Comparison of ENCODE assay signal across 13 cellular contexts in the genomic region with DNA sequence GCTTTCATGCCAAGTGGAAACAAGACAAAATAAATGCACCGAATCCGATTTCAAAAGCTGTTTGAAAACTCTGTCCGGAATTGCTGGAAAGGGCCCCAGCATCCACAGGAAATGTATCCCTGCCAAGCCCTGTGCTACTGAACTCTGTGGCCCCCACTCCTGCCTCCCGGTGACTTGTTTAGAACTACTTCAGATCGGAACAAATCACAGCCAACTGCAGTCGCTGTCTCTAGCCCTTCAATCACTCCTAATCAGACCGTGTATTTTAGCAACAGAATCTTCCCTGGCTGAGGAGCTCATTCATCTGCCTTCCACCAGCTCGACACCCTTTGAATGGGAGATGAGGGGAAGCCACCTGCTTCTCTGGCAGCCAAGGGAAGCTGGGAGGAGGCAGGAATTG.
DNase-seq lines count a peak whose midpoint lies in the region; ATAC-seq and TF ChIP-seq lines count a peak whose summit lies in the region.
"Had no signal": no experiment of that assay in that cellular context is flagged by ENCODE, and none has a peak within 500 bp of the region (broad histone marks: within the 10 kb centered on the region; RNA-seq: fewer than 3 reads in every experiment).

No MANE protein-coding gene starts in this region.

- no peak for TF ChIP-seq CTCF in smooth muscle cell (IDR thresholded peaks at IDR 0.05; ENCODE audit: borderline replicate concordance, insufficient read depth, poor library complexity, severe bottlenecking)

- peaks cover 8% of the 10 kb centered on the region for H3K4me1 ChIP-seq in smooth muscle cell (ENCODE audit: low read depth)
- H3K4me1 ChIP-seq: body of pancreas had no signal

- no peaks in the 10 kb centered on the region for H3K36me3 ChIP-seq in smooth muscle cell (ENCODE audit: low read depth)
- H3K36me3 ChIP-seq: gastroesophageal sphincter had no signal

- peak overlapping the region; percentile 63 for H3K9ac ChIP-seq in smooth muscle cell (ENCODE audit: low read depth)

- 61% methylated on average over 8 of the region's 8 CpGs for WGBS in smooth muscle cell (ENCODE audit: low lambda C conversion rate)

- H3K4me3 ChIP-seq in smooth muscle cell, result no peak overlapping the region
- H3K4me3 ChIP-seq: body of pancreas, gastroesophageal sphincter had no signal

- no peak overlapping the region for H2AFZ ChIP-seq in smooth muscle cell (ENCODE audit: low read depth)

- H3K79me2 ChIP-seq in smooth muscle cell (ENCODE audit: low read depth), result no peaks in the 10 kb centered on the region

- peak overlapping the region; percentile 71 for H3K27ac ChIP-seq in smooth muscle cell (ENCODE audit: low read depth)
- H3K27ac ChIP-seq: 22Rv1, body of pancreas had no signal

- H3K4me2 ChIP-seq in smooth muscle cell, result peak overlapping the region; percentile 75

- peaks cover 16% of the 10 kb centered on the region for H3K27me3 ChIP-seq in smooth muscle cell (ENCODE audit: low read depth)
- H3K27me3 ChIP-seq: body of pancreas had no signal

- no peaks in the 10 kb centered on the region for H4K20me1 ChIP-seq in smooth muscle cell (ENCODE audit: low read depth)

- ATAC-seq in HG03354 (IDR thresholded peaks at IDR 0.05; ENCODE audit: poor library complexity, severe bottlenecking, unreplicated experiment), result no peak
- ATAC-seq: body of pancreas had no signal

- peaks cover 12% of the 10 kb centered on the region for H3F3A ChIP-seq in smooth muscle cell (ENCODE audit: low read depth)

- peak; percentile 37 for DNase-seq in DMS 273 (lab: John Stamatoyannopoulos, UW; ENCODE audit: unreplicated experiment)
- no peak for DNase-seq in DMS 273 treated with DMSO at 0.1 percent for 48 hours (lab: John Stamatoyannopoulos, UW)
- peak in 38 of 58 donors; percentile 12 to 75 (median 30) for DNase-seq in anterior cingulate cortex (lab: John Stamatoyannopoulos, UW)
- DNase-seq in hypothalamus (lab: John Stamatoyannopoulos, UW), result peak in 27 of 51 donors; percentile 17 to 67 (median 30)
- no peak for DNase-seq in smooth muscle cell (lab: John Stamatoyannopoulos, UW; ENCODE audit: unreplicated experiment)
- DNase-seq in NCI-H446 treated with DMSO at 0.1 percent for 48 hours (lab: John Stamatoyannopoulos, UW), result no peak
- no peak for DNase-seq in DMS53 treated with DMSO at 0.1 percent for 48 hours (lab: John Stamatoyannopoulos, UW; ENCODE audit: unreplicated experiment)
- DNase-seq: body of pancreas; NCI-H2107; stimulated activated CD4-positive, alpha-beta T cell treated with anti-CD3 and anti-CD28 coated beads, Interleukin-4, amount 100 ng/mL, for 4 hours had no signal

- H3K9me3 ChIP-seq in smooth muscle cell (replicated peaks; ENCODE audit: low read depth), result no peaks in the 10 kb centered on the region
- H3K9me3 ChIP-seq: body of pancreas, gastroesophageal sphincter had no signal

Comparison
In these comparisons a context has a peak if more than half of its experiments do, and no peak if none do; other contexts are left out.
1. DNase-seq: peak in DMS 273 (single experiment), anterior cingulate cortex (38 of 58) and hypothalamus (27 of 51); none in DMS 273 treated with DMSO at 0.1 percent for 48 hours (single experiment), smooth muscle cell (single experiment), NCI-H446 treated with DMSO at 0.1 percent for 48 hours (single experiment) and DMS53 treated with DMSO at 0.1 percent for 48 hours (single experiment).